33 cellular contexts compared by ENCODE assay signal in genomic region chr3:49751501-49751900, GRCh38. TPM values are rescaled to one million over a fixed set of nuclear protein-coding genes. Genes with fewer than 3 reads are reported as not detected.
"Had no signal": no experiment of that assay in that cellular context is flagged by ENCODE, and none has a peak within 500 bp of the region (broad histone marks: within the 10 kb centered on the region; RNA-seq: fewer than 3 reads in every experiment).

No MANE protein-coding gene starts in this region.

- H3K9me3 Mint-ChIP-seq: activated CD4-positive, alpha-beta memory T cell treated with anti-CD3 and anti-CD28 coated beads, Interleukin-2, amount 10 ng/mL, durations not matched to agents 7 days and 5 days; activated CD4-positive, alpha-beta T cell treated with anti-CD3 and anti-CD28 coated beads, Interleukin-2, amount 10 ng/mL, durations not matched to agents 7 days and 5 days; activated T-cell treated with anti-CD3 and anti-CD28 coated beads, Interleukin-2, amount 50 U/mL, for 4 hours; activated T-helper 17 cell treated with anti-CD3 and anti-CD28 coated beads, Interleukin-2, amount 50 U/mL, for 72 hours; dendritic cell treated with granulocyte-macrophage colony-stimulating factor and Interleukin-4, amounts not matched to agents 40 ng/mL and 50 ng/mL, for 4 days; effector memory CD8-positive, alpha-beta T cell; WTC11 had no signal

- H3K4me3 Mint-ChIP-seq: activated CD4-positive, alpha-beta memory T cell treated with anti-CD3 and anti-CD28 coated beads, Interleukin-2, amount 10 ng/mL, durations not matched to agents 7 days and 5 days; activated CD4-positive, alpha-beta T cell treated with anti-CD3 and anti-CD28 coated beads, Interleukin-2, amount 10 ng/mL, durations not matched to agents 7 days and 5 days; activated naive CD8-positive, alpha-beta T cell; activated T-cell treated with anti-CD3 and anti-CD28 coated beads, Interleukin-2, amount 50 U/mL, for 4 hours; activated T-helper 17 cell treated with anti-CD3 and anti-CD28 coated beads, Interleukin-2, amount 50 U/mL, for 72 hours; dendritic cell treated with granulocyte-macrophage colony-stimulating factor and Interleukin-4, amounts not matched to agents 40 ng/mL and 50 ng/mL, for 4 days; effector memory CD8-positive, alpha-beta T cell; WTC11 had no signal

- H3K27ac Mint-ChIP-seq: activated CD4-positive, alpha-beta memory T cell treated with anti-CD3 and anti-CD28 coated beads, Interleukin-2, amount 10 ng/mL, durations not matched to agents 7 days and 5 days; activated CD4-positive, alpha-beta T cell treated with anti-CD3 and anti-CD28 coated beads, Interleukin-2, amount 10 ng/mL, durations not matched to agents 7 days and 5 days; activated naive CD8-positive, alpha-beta T cell; activated T-helper 17 cell treated with anti-CD3 and anti-CD28 coated beads, Interleukin-2, amount 50 U/mL, for 72 hours; dendritic cell treated with granulocyte-macrophage colony-stimulating factor and Interleukin-4, amounts not matched to agents 40 ng/mL and 50 ng/mL, for 4 days; WTC11 had no signal

- H3K27ac ChIP-seq: adrenal gland, coronary artery, epithelial cell of prostate, esophagus squamous epithelium, gastroesophageal sphincter, heart right ventricle, VCaP had no signal

- H3K4me1 Mint-ChIP-seq: activated CD4-positive, alpha-beta T cell treated with anti-CD3 and anti-CD28 coated beads, Interleukin-2, amount 10 ng/mL, durations not matched to agents 7 days and 5 days had no signal

- ATAC-seq: activated T-cell treated with anti-CD3 and anti-CD28 coated beads, Interleukin-2, amount 50 U/mL, for 4 hours; activated T-helper 17 cell treated with anti-CD3 and anti-CD28 coated beads, Interleukin-2, amount 50 U/mL, for 72 hours; body of pancreas; effector memory CD8-positive, alpha-beta T cell; gastroesophageal sphincter; heart right ventricle; WTC11 had no signal

- H3K36me3 Mint-ChIP-seq: activated naive CD8-positive, alpha-beta T cell had no signal

- H3K27me3 Mint-ChIP-seq: activated CD4-positive, alpha-beta memory T cell treated with anti-CD3 and anti-CD28 coated beads, Interleukin-2, amount 10 ng/mL, durations not matched to agents 7 days and 5 days; activated CD4-positive, alpha-beta T cell treated with anti-CD3 and anti-CD28 coated beads, Interleukin-2, amount 10 ng/mL, durations not matched to agents 7 days and 5 days; activated naive CD8-positive, alpha-beta T cell; activated T-helper 17 cell treated with anti-CD3 and anti-CD28 coated beads, Interleukin-2, amount 50 U/mL, for 72 hours; dendritic cell treated with granulocyte-macrophage colony-stimulating factor and Interleukin-4, amounts not matched to agents 40 ng/mL and 50 ng/mL, for 4 days; effector memory CD8-positive, alpha-beta T cell had no signal

- H3K4me3 ChIP-seq: adrenal gland, body of pancreas, coronary artery, esophagus squamous epithelium, gastroesophageal sphincter, heart right ventricle had no signal

- DNase-seq: activated CD4-positive, alpha-beta memory T cell treated with anti-CD3 and anti-CD28 coated beads, Interleukin-2, amount 10 ng/mL, durations not matched to agents 7 days and 5 days; activated CD4-positive, alpha-beta T cell treated with anti-CD3 and anti-CD28 coated beads for 1 hour; activated CD4-positive, alpha-beta T cell treated with anti-CD3 and anti-CD28 coated beads for 4 hours; activated CD4-positive, alpha-beta T cell treated with anti-CD3 and anti-CD28 coated beads, Interleukin-2, amount 10 ng/mL, durations not matched to agents 7 days and 5 days; activated CD4-positive, alpha-beta T cell treated with anti-CD3 and anti-CD28 coated beads, Interleukin-2, amount 50 U/mL, for 4 hours; activated effector memory CD4-positive, alpha-beta T cell treated with Interleukin-2 at 50 U/mL for 16 hours; activated gamma-delta T cell treated with Interleukin-2 at 50 U/mL for 16 hours; activated naive CD4-positive, alpha-beta T cell treated with anti-CD3 and anti-CD28 coated beads, Interleukin-2, amount 50 U/mL, for 16 hours; activated naive CD4-positive, alpha-beta T cell treated with Interleukin-2 at 50 U/mL for 16 hours; activated T-cell treated with anti-CD3 and anti-CD28 coated beads, Interleukin-2, amount 50 U/mL, for 4 hours; adrenal gland; amygdala; aorta; body of pancreas; caudate nucleus; effector CD4-positive, alpha-beta T cell; effector memory CD8-positive, alpha-beta T cell; esophagus squamous epithelium; foreskin melanocyte; heart right ventricle; T-helper 2 cell had no signal

- H3K9me3 ChIP-seq: adrenal gland, body of pancreas, esophagus squamous epithelium, gastroesophageal sphincter, heart right ventricle had no signal

- H3K27me3 ChIP-seq: adrenal gland, body of pancreas, esophagus squamous epithelium, gastroesophageal sphincter, heart right ventricle had no signal

RNA-seq across cellular contexts. Expression of gene AMIGO3, which starts 32.0 kb away (rescaled TPM):
- total RNA-seq: aorta, endothelial cell of umbilical vein had no signal
- polyA plus RNA-seq: fibroblast of lung had no signal

RNA-seq across cellular contexts. Expression of gene CDHR4, which starts 48.2 kb away (rescaled TPM):
- total RNA-seq: activated CD4-positive, alpha-beta memory T cell treated with anti-CD3 and anti-CD28 coated beads, Interleukin-2, amount 10 ng/mL, durations not matched to agents 7 days and 5 days; activated T-cell treated with anti-CD3 and anti-CD28 coated beads, Interleukin-2, amount 50 U/mL, for 4 hours; endothelial cell of umbilical vein; esophagus squamous epithelium; fibroblast of lung; fibroblast of villous mesenchyme; glomerular endothelial cell; heart right ventricle had no signal
- polyA plus RNA-seq: fibroblast of lung had no signal
